35 cellular contexts compared by ENCODE assay signal in genomic region chr14:68645371-68645770, GRCh38.
"Had no signal": no experiment of that assay in that cellular context is flagged by ENCODE, and none has a peak within 500 bp of the region (broad histone marks: within the 10 kb centered on the region; RNA-seq: fewer than 3 reads in every experiment).

No MANE protein-coding gene starts in this region.

- H3K27ac ChIP-seq: adrenal gland, ascending aorta, breast epithelium, cardiac muscle cell, colonic mucosa, dorsolateral prefrontal cortex, foreskin keratinocyte, heart right ventricle, WERI-Rb-1 had no signal

- H3K36me3 Mint-ChIP-seq: activated naive CD4-positive, alpha-beta T cell treated with anti-CD3 and anti-CD28 coated beads, Interleukin-2, amount 50 U/mL, for 24 hours had no signal

- H3K4me1 ChIP-seq: breast epithelium, colonic mucosa, foreskin keratinocyte had no signal

- H3K4me1 Mint-ChIP-seq: activated B cell treated with CpG ODN at 0.5 μM for 24 hours; activated CD8-positive, alpha-beta memory T cell treated with anti-CD3 and anti-CD28 coated beads, Interleukin-2, amount 10 ng/mL, durations not matched to agents 7 days and 5 days; activated naive CD4-positive, alpha-beta T cell treated with anti-CD3 and anti-CD28 coated beads, Interleukin-2, amount 50 U/mL, for 24 hours; activated naive CD8-positive, alpha-beta T cell treated with anti-CD3 and anti-CD28 coated beads for 36 hours; activated naive CD8-positive, alpha-beta T cell treated with anti-CD3 and anti-CD28 coated beads, Interleukin-2, amount 50 U/mL, for 24 hours; endodermal cell had no signal

- H3K9me3 ChIP-seq: colonic mucosa had no signal

- H3K27ac Mint-ChIP-seq: activated B cell treated with CpG ODN at 0.5 μM for 24 hours; activated CD4-positive, alpha-beta memory T cell treated with anti-CD3 and anti-CD28 coated beads for 36 hours; activated CD8-positive, alpha-beta memory T cell treated with anti-CD3 and anti-CD28 coated beads, Interleukin-2, amount 10 ng/mL, durations not matched to agents 7 days and 5 days; activated CD8-positive, alpha-beta T cell treated with anti-CD3 and anti-CD28 coated beads, Interleukin-2, amount 10 ng/mL, durations not matched to agents 7 days and 5 days; activated naive CD4-positive, alpha-beta T cell treated with anti-CD3 and anti-CD28 coated beads for 36 hours; activated naive CD4-positive, alpha-beta T cell treated with anti-CD3 and anti-CD28 coated beads, Interleukin-2, amount 50 U/mL, for 24 hours; activated naive CD8-positive, alpha-beta T cell treated with anti-CD3 and anti-CD28 coated beads for 36 hours; activated naive CD8-positive, alpha-beta T cell treated with anti-CD3 and anti-CD28 coated beads, Interleukin-2, amount 50 U/mL, for 24 hours; activated T-helper 1 cell treated with anti-CD3 and anti-CD28 coated beads, Interleukin-12 subunit alpha, Interleukin-12 subunit beta, Interleukin-2, Interleukin-4 antibody, amounts not matched to agents 30 ng/mL and 10 ng/mL and 1 ng/mL, durations not matched to agents 14 hours and 24 hours and 36 hours; activated T-helper 2 cell treated with anti-CD3 and anti-CD28 coated beads, Interferon-gamma antibody, Interleukin-2, Interleukin-4, amounts not matched to agents 10 μg/mL and 5 μg/mL and 100 μg/mL, durations not matched to agents 14 hours and 24 hours and 36 hours; dendritic cell treated with granulocyte-macrophage colony-stimulating factor and Interleukin-4, amounts not matched to agents 40 ng/mL and 50 ng/mL, for 4 days; endodermal cell; T-helper 17 cell; T-helper 2 cell treated with Interferon-gamma antibody and Interleukin-4, amounts not matched to agents 5 μg/mL and 100 μg/mL, for 36 hours had no signal

- H3K27me3 Mint-ChIP-seq: activated B cell treated with CpG ODN at 0.5 μM for 24 hours; activated CD4-positive, alpha-beta memory T cell treated with anti-CD3 and anti-CD28 coated beads for 36 hours; activated CD8-positive, alpha-beta memory T cell treated with anti-CD3 and anti-CD28 coated beads, Interleukin-2, amount 10 ng/mL, durations not matched to agents 7 days and 5 days; activated naive CD4-positive, alpha-beta T cell treated with anti-CD3 and anti-CD28 coated beads, Interleukin-2, amount 50 U/mL, for 24 hours; activated naive CD8-positive, alpha-beta T cell treated with anti-CD3 and anti-CD28 coated beads for 36 hours; activated naive CD8-positive, alpha-beta T cell treated with anti-CD3 and anti-CD28 coated beads, Interleukin-2, amount 50 U/mL, for 24 hours; brain; T-helper 17 cell had no signal

- H3K4me3 Mint-ChIP-seq: activated B cell treated with CpG ODN at 0.5 μM for 24 hours; activated CD4-positive, alpha-beta memory T cell treated with anti-CD3 and anti-CD28 coated beads for 36 hours; activated CD8-positive, alpha-beta memory T cell treated with anti-CD3 and anti-CD28 coated beads, Interleukin-2, amount 10 ng/mL, durations not matched to agents 7 days and 5 days; activated CD8-positive, alpha-beta T cell treated with anti-CD3 and anti-CD28 coated beads, Interleukin-2, amount 10 ng/mL, durations not matched to agents 7 days and 5 days; activated naive CD4-positive, alpha-beta T cell treated with anti-CD3 and anti-CD28 coated beads for 36 hours; activated naive CD4-positive, alpha-beta T cell treated with anti-CD3 and anti-CD28 coated beads, Interleukin-2, amount 50 U/mL, for 24 hours; activated naive CD8-positive, alpha-beta T cell treated with anti-CD3 and anti-CD28 coated beads for 36 hours; activated naive CD8-positive, alpha-beta T cell treated with anti-CD3 and anti-CD28 coated beads, Interleukin-2, amount 50 U/mL, for 24 hours; activated T-helper 1 cell treated with anti-CD3 and anti-CD28 coated beads, Interleukin-12 subunit alpha, Interleukin-12 subunit beta, Interleukin-2, Interleukin-4 antibody, amounts not matched to agents 30 ng/mL and 10 ng/mL and 1 ng/mL, durations not matched to agents 14 hours and 24 hours and 36 hours; brain; dendritic cell treated with granulocyte-macrophage colony-stimulating factor and Interleukin-4, amounts not matched to agents 40 ng/mL and 50 ng/mL, for 4 days; endodermal cell; T-helper 17 cell; T-helper 2 cell treated with Interferon-gamma antibody and Interleukin-4, amounts not matched to agents 5 μg/mL and 100 μg/mL, for 36 hours had no signal

- DNase-seq: activated B cell treated with CpG ODN at 0.5 μM for 24 hours; activated CD4-positive, alpha-beta memory T cell treated with anti-CD3 and anti-CD28 coated beads for 36 hours; activated CD4-positive, alpha-beta T cell treated with anti-CD3 and anti-CD28 coated beads for 48 hours; activated CD8-positive, alpha-beta memory T cell treated with anti-CD3 and anti-CD28 coated beads, Interleukin-2, amount 10 ng/mL, durations not matched to agents 7 days and 5 days; activated CD8-positive, alpha-beta memory T cell treated with anti-CD3 and anti-CD28 coated beads, Interleukin-2, amount 50 U/mL, for 4 hours; activated CD8-positive, alpha-beta T cell treated with anti-CD3 and anti-CD28 coated beads, Interleukin-2, amount 10 ng/mL, durations not matched to agents 7 days and 5 days; activated effector memory CD4-positive, alpha-beta T cell treated with anti-CD3 and anti-CD28 coated beads, Interleukin-2, amount 50 U/mL, for 16 hours; activated naive CD4-positive, alpha-beta T cell treated with anti-CD3 and anti-CD28 coated beads for 36 hours; activated naive CD8-positive, alpha-beta T cell treated with anti-CD3 and anti-CD28 coated beads for 36 hours; activated naive CD8-positive, alpha-beta T cell treated with anti-CD3 and anti-CD28 coated beads, Interleukin-2, amount 50 U/mL, for 24 hours; activated T-cell treated with anti-CD3 and anti-CD28 coated beads, Interleukin-2, amount 50 U/mL, for 1 hour; activated T-cell treated with anti-CD3 and anti-CD28 coated beads, Interleukin-2, amount 50 U/mL, for 48 hours; adrenal gland; central memory CD4-positive, alpha-beta T cell; cerebellar nuclear complex; colonic mucosa; dorsolateral prefrontal cortex; effector memory CD4-positive, alpha-beta T cell; foreskin keratinocyte; heart right ventricle; T-helper 1 cell; T-helper 17 cell; T1000; WERI-Rb-1 had no signal

- H3K4me3 ChIP-seq: adrenal gland, ascending aorta, breast epithelium, cardiac muscle cell, colonic mucosa, dorsolateral prefrontal cortex, gastroesophageal sphincter, heart right ventricle had no signal

- H3K36me3 ChIP-seq: adrenal gland, ascending aorta, breast epithelium, cardiac muscle cell, colonic mucosa, gastroesophageal sphincter, heart right ventricle, WERI-Rb-1 had no signal

- H3K27me3 ChIP-seq: adrenal gland, ascending aorta, breast epithelium, cardiac muscle cell, colonic mucosa, dorsolateral prefrontal cortex, foreskin keratinocyte, gastroesophageal sphincter, heart right ventricle had no signal
